Comparison of ENCODE assay signal across 15 cellular contexts in the genomic region with DNA sequence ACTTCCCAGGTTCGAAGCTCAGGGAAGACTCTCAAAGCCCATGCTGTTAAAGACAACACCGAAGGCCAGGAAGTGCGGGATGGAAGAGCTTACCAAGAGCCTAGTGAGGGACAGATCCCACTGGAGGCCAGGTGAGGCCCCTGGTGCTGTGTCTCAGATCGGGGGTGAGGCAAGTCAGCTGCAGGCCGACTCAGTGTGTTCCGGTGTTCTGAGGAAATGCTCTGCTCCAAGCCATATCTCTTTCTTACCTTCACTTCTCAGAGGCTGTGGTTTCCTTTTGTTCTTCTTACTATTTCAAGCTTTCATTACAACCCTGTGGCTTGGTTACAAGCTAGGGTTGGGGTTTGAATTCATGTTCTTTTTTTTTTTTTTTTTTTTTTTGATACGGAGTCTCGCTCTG.
DNase-seq lines count a peak whose midpoint lies in the region; ATAC-seq and TF ChIP-seq lines count a peak whose summit lies in the region.
"Had no signal": no experiment of that assay in that cellular context is flagged by ENCODE, and none has a peak within 500 bp of the region (broad histone marks: within the 10 kb centered on the region; RNA-seq: fewer than 3 reads in every experiment).

No MANE protein-coding gene starts in this region.

- intact Hi-C loops in activated CD8-positive, alpha-beta T cell treated with anti-CD3 and anti-CD28 coated beads for 36 hours (cut with micrococcal nuclease), result no loop called here

- no peak overlapping the region for H3K4me3 ChIP-seq in Jurkat, Clone E6-1 (ENCODE audit: low read length)
- H3K4me3 ChIP-seq: mucosa of descending colon had no signal

- TF ChIP-seq CTCF in activated CD8-positive, alpha-beta T cell treated with anti-CD3 and anti-CD28 coated beads for 36 hours (IDR thresholded peaks at IDR 0.05), result no peak

- peaks cover 35% of the 10 kb centered on the region for H3K4me1 Mint-ChIP-seq in activated CD8-positive, alpha-beta T cell treated with anti-CD3 and anti-CD28 coated beads for 36 hours (ENCODE audit: low read depth)

- ATAC-seq in activated CD8-positive, alpha-beta T cell treated with anti-CD3 and anti-CD28 coated beads for 36 hours, result peak; percentile 85
- ATAC-seq in activated naive CD4-positive, alpha-beta T cell treated with anti-CD3 and anti-CD28 coated beads, Interleukin-2, amount 50 U/mL, for 72 hours, result peak; percentile 86 to 91
- no peak for ATAC-seq in HG03139 (IDR thresholded peaks at IDR 0.05; ENCODE audit: unreplicated experiment)
- no peak for ATAC-seq in HG02610 (IDR thresholded peaks at IDR 0.05; ENCODE audit: unreplicated experiment)
- ATAC-seq: left cardiac atrium, mucosa of descending colon, Right ventricle myocardium inferior had no signal

- H3K36me3 Mint-ChIP-seq in activated CD8-positive, alpha-beta T cell treated with anti-CD3 and anti-CD28 coated beads for 36 hours (ENCODE audit: low read depth), result no peaks in the 10 kb centered on the region
- H3K36me3 Mint-ChIP-seq in activated naive CD4-positive, alpha-beta T cell treated with anti-CD3 and anti-CD28 coated beads, Interleukin-2, amount 50 U/mL, for 72 hours, result no peaks in the 10 kb centered on the region

- H3K27me3 Mint-ChIP-seq in activated CD8-positive, alpha-beta T cell treated with anti-CD3 and anti-CD28 coated beads for 36 hours, result no peaks in the 10 kb centered on the region

- CTCF ChIA-PET in activated CD8-positive, alpha-beta T cell treated with anti-CD3 and anti-CD28 coated beads for 36 hours (lab: Charles Lee), result interaction anchor here (1.0 to 1.7 kb wide), 2 partner anchors 10 to 63 kb away, joined by 6 to 11 read pairs; no protein-coding TSS in a partner anchor

- peak overlapping the region; percentile 11 for H3K27ac Mint-ChIP-seq in activated CD8-positive, alpha-beta T cell treated with anti-CD3 and anti-CD28 coated beads for 36 hours
- H3K27ac Mint-ChIP-seq in activated naive CD4-positive, alpha-beta T cell treated with anti-CD3 and anti-CD28 coated beads, Interleukin-2, amount 50 U/mL, for 72 hours, result peak overlapping the region; percentile 22 to 54

- H3K9me3 Mint-ChIP-seq in activated CD8-positive, alpha-beta T cell treated with anti-CD3 and anti-CD28 coated beads for 36 hours, result no peaks in the 10 kb centered on the region
- no peaks in the 10 kb centered on the region for H3K9me3 Mint-ChIP-seq in activated naive CD4-positive, alpha-beta T cell treated with anti-CD3 and anti-CD28 coated beads, Interleukin-2, amount 50 U/mL, for 72 hours

- peak; percentile 89 for DNase-seq in Jurkat, Clone E6-1 (ENCODE audit: low read depth, low spot score)
- DNase-seq in activated CD8-positive, alpha-beta T cell treated with anti-CD3 and anti-CD28 coated beads for 36 hours, result peak; percentile 48
- peak in 1 of 2 donors; percentile 19 for DNase-seq in activated naive CD4-positive, alpha-beta T cell treated with anti-CD3 and anti-CD28 coated beads, Interleukin-2, amount 50 U/mL, for 72 hours (ENCODE audit: low spot score in 2 of 2)
- DNase-seq in stimulated activated CD8-positive, alpha-beta memory T cell treated with anti-CD3 and anti-CD28 coated beads, Interleukin-4, amount 100 ng/mL, for 48 hours, result peak; percentile 55
- no peak for DNase-seq in NCI-H510A (lab: John Stamatoyannopoulos, UW)
- DNase-seq: amygdala, BE2C, DMS79 treated with DMSO at 0.1 percent for 48 hours, left cardiac atrium, mucosa of descending colon, NCI-H1417 treated with DMSO at 0.1 percent for 48 hours, NCI-H226 had no signal

- no peak overlapping the region for H3K4me3 Mint-ChIP-seq in activated CD8-positive, alpha-beta T cell treated with anti-CD3 and anti-CD28 coated beads for 36 hours

- POLR2A ChIA-PET in activated CD8-positive, alpha-beta T cell treated with anti-CD3 and anti-CD28 coated beads for 36 hours (lab: Charles Lee), result no interaction called here

Comparison
In these comparisons a context has a peak if more than half of its experiments do, and no peak if none do; other contexts are left out.
1. ATAC-seq: peak in activated CD8-positive, alpha-beta T cell treated with anti-CD3 and anti-CD28 coated beads for 36 hours (single experiment) and activated naive CD4-positive, alpha-beta T cell treated with anti-CD3 and anti-CD28 coated beads, Interleukin-2, amount 50 U/mL, for 72 hours (2 of 2); none in HG03139 (single experiment) and HG02610 (single experiment).